ENCODE assay signal across 33 cellular contexts in the genomic region with DNA sequence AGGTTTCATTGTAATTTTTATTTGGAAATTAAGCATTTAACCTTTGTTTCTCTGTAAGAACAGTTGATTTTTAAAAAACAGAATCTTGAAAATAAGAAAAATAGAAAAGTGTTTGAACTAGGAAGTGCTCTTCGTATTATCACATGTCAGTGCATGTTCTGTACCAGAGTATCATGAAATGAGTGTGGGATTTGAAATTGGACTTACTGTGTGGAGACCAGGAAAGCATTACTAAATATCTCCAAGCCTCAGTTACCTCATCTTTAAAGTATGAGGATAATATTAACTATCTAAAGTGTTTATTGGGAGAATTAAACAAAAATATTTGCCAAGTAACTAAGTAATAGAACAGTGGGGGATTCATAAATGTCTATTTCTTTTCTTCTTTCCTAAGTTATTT.
"Had no signal": no experiment of that assay in that cellular context is flagged by ENCODE, and none has a peak within 500 bp of the region (broad histone marks: within the 10 kb centered on the region; RNA-seq: fewer than 3 reads in every experiment).

No MANE protein-coding gene starts in this region.

- H3K4me1 ChIP-seq: ascending aorta, Peyer's patch had no signal

- DNase-seq: activated CD4-positive, alpha-beta memory T cell treated with anti-CD3 and anti-CD28 coated beads for 36 hours; activated CD4-positive, alpha-beta T cell treated with anti-CD3 and anti-CD28 coated beads for 4 hours; activated CD4-positive, alpha-beta T cell treated with anti-CD3 and anti-CD28 coated beads, Interleukin-2, amount 50 U/mL, for 1 hour; activated CD8-positive, alpha-beta memory T cell treated with anti-CD3 and anti-CD28 coated beads, Interleukin-2, amount 50 U/mL, for 4 hours; activated effector memory CD4-positive, alpha-beta T cell treated with Interleukin-2 at 50 U/mL for 16 hours; activated naive CD4-positive, alpha-beta T cell treated with anti-CD3 and anti-CD28 coated beads, Interleukin-2, amount 10 ng/mL, durations not matched to agents 7 days and 5 days; activated T-cell treated with anti-CD3 and anti-CD28 coated beads for 4 hours; activated T-cell treated with anti-CD3 and anti-CD28 coated beads, Interleukin-2, amount 50 U/mL, for 48 hours; amygdala; body of pancreas; Kasumi-1; KG1; MG63; NCI-H1048; NCI-H1105 treated with DMSO at 0.1 percent for 48 hours; NCI-H1436; NCI-H1694; NCI-H2029; NCI-H345; NCI-H526; NCI-H748 treated with DMSO at 0.1 percent for 48 hours; NK-92 treated with Interleukin-12 subunit alpha and Interleukin-12 subunit beta, amount 100 ng/mL, for 24 hours; Peyer's patch; RPMI8226; SHP77 treated with DMSO at 0.1 percent for 48 hours; SK-N-SH had no signal

- H3K4me1 Mint-ChIP-seq: activated naive CD4-positive, alpha-beta T cell treated with anti-CD3 and anti-CD28 coated beads, Interleukin-2, amount 10 ng/mL, durations not matched to agents 7 days and 5 days had no signal

- ATAC-seq: body of pancreas, PC-3 had no signal

- H3K36me3 ChIP-seq: ascending aorta, MG63, Peyer's patch, SJSA1 had no signal

- H3K9ac ChIP-seq: SK-N-SH had no signal

- H3K9me3 Mint-ChIP-seq: activated naive CD4-positive, alpha-beta T cell treated with anti-CD3 and anti-CD28 coated beads, Interleukin-2, amount 10 ng/mL, durations not matched to agents 7 days and 5 days had no signal

- H3K27me3 ChIP-seq: ascending aorta, body of pancreas, MG63, Peyer's patch, SJSA1 had no signal

- H3K4me3 Mint-ChIP-seq: activated CD4-positive, alpha-beta memory T cell treated with anti-CD3 and anti-CD28 coated beads for 36 hours; activated naive CD4-positive, alpha-beta T cell treated with anti-CD3 and anti-CD28 coated beads, Interleukin-2, amount 10 ng/mL, durations not matched to agents 7 days and 5 days; activated naive CD8-positive, alpha-beta T cell; T-helper 1 cell treated with Interleukin-12 subunit alpha and Interleukin-12 subunit beta and Interleukin-4 antibody, amounts not matched to agents 30 μg/mL and 1 μg/mL, for 36 hours; T-helper 2 cell treated with Interferon-gamma antibody and Interleukin-4, amounts not matched to agents 5 μg/mL and 100 μg/mL, for 36 hours had no signal

- H3K36me3 Mint-ChIP-seq: activated CD4-positive, alpha-beta memory T cell treated with anti-CD3 and anti-CD28 coated beads for 36 hours; activated naive CD4-positive, alpha-beta T cell treated with anti-CD3 and anti-CD28 coated beads, Interleukin-2, amount 10 ng/mL, durations not matched to agents 7 days and 5 days; activated naive CD8-positive, alpha-beta T cell had no signal

- H3K4me2 ChIP-seq: SK-N-SH had no signal

- H3K9me3 ChIP-seq: ascending aorta, body of pancreas, MG63, Peyer's patch, SJSA1, SK-N-SH had no signal

- H3K27ac Mint-ChIP-seq: activated CD4-positive, alpha-beta memory T cell treated with anti-CD3 and anti-CD28 coated beads for 36 hours; activated naive CD4-positive, alpha-beta T cell treated with anti-CD3 and anti-CD28 coated beads, Interleukin-2, amount 10 ng/mL, durations not matched to agents 7 days and 5 days; activated naive CD8-positive, alpha-beta T cell; T-helper 1 cell treated with Interleukin-12 subunit alpha and Interleukin-12 subunit beta and Interleukin-4 antibody, amounts not matched to agents 30 μg/mL and 1 μg/mL, for 36 hours; T-helper 2 cell treated with Interferon-gamma antibody and Interleukin-4, amounts not matched to agents 5 μg/mL and 100 μg/mL, for 36 hours had no signal

- H3K27me3 Mint-ChIP-seq: activated CD4-positive, alpha-beta memory T cell treated with anti-CD3 and anti-CD28 coated beads for 36 hours; activated naive CD4-positive, alpha-beta T cell treated with anti-CD3 and anti-CD28 coated beads, Interleukin-2, amount 10 ng/mL, durations not matched to agents 7 days and 5 days; activated naive CD8-positive, alpha-beta T cell had no signal

- H3K4me3 ChIP-seq: ascending aorta, body of pancreas, MG63, Peyer's patch, SJSA1 had no signal

- H3K27ac ChIP-seq: ascending aorta, body of pancreas, Peyer's patch, SJSA1 had no signal

- FAIRE-seq: TTC549 had no signal
